In genomic region chr17:62580947-62581346, GRCh38 we compare ENCODE assay signal across 27 cellular contexts. TPM values are rescaled to one million over a fixed set of nuclear protein-coding genes. Genes with fewer than 3 reads are reported as not detected.
DNase-seq lines count a peak whose midpoint lies in the region; ATAC-seq, FAIRE-seq and TF ChIP-seq lines count a peak whose summit lies in the region.
"Had no signal": no experiment of that assay in that cellular context is flagged by ENCODE, and none has a peak within 500 bp of the region (broad histone marks: within the 10 kb centered on the region; RNA-seq: fewer than 3 reads in every experiment).

No MANE protein-coding gene starts in this region.

- H3K79me2 ChIP-seq in H1 (ENCODE audit: control insufficient read depth in 1 of 2, insufficient read depth in 2 of 2, low read length in 2 of 2): no peaks in the 10 kb centered on the region

- H2BK20ac ChIP-seq in H1 (ENCODE audit: low read length): no peak overlapping the region

- no peak overlapping the region for H2BK15ac ChIP-seq in H1 (ENCODE audit: low read length)

- H3K27me3 ChIP-seq in H1 (replicated peaks in 1 of 4; ENCODE audit: control insufficient read depth in 3 of 4, extremely low read depth in 1 of 4, insufficient read depth in 3 of 4, low read length in 3 of 4) (no peaks in the 10 kb centered on the region), A673 (replicated peaks; ENCODE audit: insufficient read depth, low read depth, low read length, poor library complexity) (no peaks in the 10 kb centered on the region)
- H3K27me3 ChIP-seq: BE2C, BLaER1 had no signal

- H3K27ac Mint-ChIP-seq in WTC11: no peak overlapping the region
- H3K27ac Mint-ChIP-seq in activated naive CD4-positive, alpha-beta T cell treated with anti-CD3 and anti-CD28 coated beads for 36 hours: no peak overlapping the region
- H3K27ac Mint-ChIP-seq: CD14-positive monocyte had no signal

- H3K18ac ChIP-seq in H1 (ENCODE audit: extremely low read depth, low read length): no peak overlapping the region

- no peaks in the 10 kb centered on the region; the same call in 1 of the 2 replicates for H3K23me2 ChIP-seq in H1 (ENCODE audit: low read depth, low read length)

- peaks cover 38% of the 10 kb centered on the region for H3K36me3 Mint-ChIP-seq in WTC11
- peaks cover 13% of the 10 kb centered on the region for H3K36me3 Mint-ChIP-seq in activated naive CD4-positive, alpha-beta T cell treated with anti-CD3 and anti-CD28 coated beads for 36 hours (ENCODE audit: low read depth)

- H3K9me3 ChIP-seq in HEK293 (ENCODE audit: control insufficient read depth, insufficient read depth, low read depth, low read length) (no peaks in the 10 kb centered on the region), H1 (ENCODE audit: insufficient read depth in 2 of 2, low read depth in 1 of 2, low read length in 1 of 2) (no peaks in the 10 kb centered on the region), A673 (ENCODE audit: low read depth, low read length, poor library complexity, severe bottlenecking) (no peaks in the 10 kb centered on the region)
- H3K9me3 ChIP-seq: A549, BE2C, BLaER1 had no signal

- H4K5ac ChIP-seq in H1 (ENCODE audit: insufficient read length, low read depth, low read length): no peak overlapping the region

- H3K14ac ChIP-seq in H1 (ENCODE audit: insufficient read length): no peak overlapping the region

- intact Hi-C loops in activated naive CD4-positive, alpha-beta T cell treated with anti-CD3 and anti-CD28 coated beads for 36 hours (cut with micrococcal nuclease): no loop called here
- intact Hi-C loops in A673 (cut with micrococcal nuclease; ENCODE audit: unreplicated experiment): no loop called here

- no peak for TF ChIP-seq EP300 in H1 (IDR thresholded peaks at IDR 0.05; ENCODE audit: borderline replicate concordance in 1 of 2, low read depth in 2 of 2, low read length in 2 of 2)

- H3K36me3 ChIP-seq in HEK293 (ENCODE audit: control insufficient read depth in 2 of 2, insufficient read depth in 1 of 2, low read length in 2 of 2): peaks cover 60 to 70% of the 10 kb centered on the region in 2 experiments
- peaks cover 0 to 42% (median 4%) of the 10 kb centered on the region in 4 experiments; a peak in 5 of 8 replicates for H3K36me3 ChIP-seq in H1 (ENCODE audit: control insufficient read depth in 2 of 4, insufficient read depth in 4 of 4, low read length in 3 of 4)
- H3K36me3 ChIP-seq in A673 (ENCODE audit: insufficient read depth, low read length, poor library complexity, severe bottlenecking): peaks cover 13% of the 10 kb centered on the region

- CTCF ChIA-PET in HEK293 (lab: Yijun Ruan, JAX): no interaction called here
- CTCF ChIA-PET in WTC11 (lab: Charles Lee): no interaction called here
- CTCF ChIA-PET in H1 (lab: Charles Lee; ENCODE audit: partially characterized antibody): interaction anchor here (1.1 kb wide), 1 partner anchor 17 kb away, joined by 3 read pairs; no protein-coding TSS in a partner anchor
- CTCF ChIA-PET in activated naive CD4-positive, alpha-beta T cell treated with anti-CD3 and anti-CD28 coated beads for 36 hours (lab: Charles Lee): no interaction called here
- CTCF ChIA-PET in A673 (lab: Charles Lee): no interaction called here

- H4K20me1 ChIP-seq in H1 (replicated peaks in 1 of 2; ENCODE audit: control insufficient read depth in 1 of 2, insufficient read depth in 2 of 2, low read length in 2 of 2): peaks cover 0 to 1% of the 10 kb centered on the region in 2 experiments
- H4K20me1 ChIP-seq: BLaER1 had no signal

- no peak for TF ChIP-seq POLR2A in H1 (IDR thresholded peaks at IDR 0.05; ENCODE audit: control extremely low read depth in 1 of 2, low read depth in 2 of 2, low read length in 2 of 2)

- H2BK120ac ChIP-seq in H1 (replicated peaks; ENCODE audit: low read depth, low read length): no peak overlapping the region

- TF ChIP-seq CTCF in HEK293 (tag by site-specific recombination; IDR thresholded peaks at IDR 0.05): no peak
- TF ChIP-seq CTCF in WTC11 (IDR thresholded peaks at IDR 0.05): no peak
- TF ChIP-seq CTCF in H1 (IDR thresholded peaks at IDR 0.05; ENCODE audit: control extremely low read depth in 1 of 3, insufficient read depth in 1 of 3, low read depth in 1 of 3, low read length in 3 of 3): no peak
- no peak for TF ChIP-seq CTCF in A673 (conservative IDR thresholded peaks at IDR 0.05; ENCODE audit: low read depth, low read length)

- no peaks in the 10 kb centered on the region for H3K4me1 ChIP-seq in HEK293 (ENCODE audit: control insufficient read depth, insufficient read depth, low read length)
- no peaks in the 10 kb centered on the region for H3K4me1 ChIP-seq in H1 (replicated peaks in 1 of 4; ENCODE audit: control insufficient read depth in 3 of 4, insufficient read depth in 4 of 4, low read length in 3 of 4)
- H3K4me1 ChIP-seq in A673 (ENCODE audit: insufficient read depth, low read length, poor library complexity, severe bottlenecking): no peaks in the 10 kb centered on the region
- H3K4me1 ChIP-seq: A549 had no signal

- H3K4me3 ChIP-seq in HEK293 (ENCODE audit: low read depth, low read length): no peak overlapping the region
- no peak overlapping the region for H3K4me3 ChIP-seq in H1 (ENCODE audit: extremely low read depth in 1 of 4, insufficient read depth in 2 of 4, low read depth in 3 of 4, low read length in 4 of 4)
- H3K4me3 ChIP-seq in A673 (ENCODE audit: low read depth, low read length, poor library complexity, severe bottlenecking): no peak overlapping the region
- H3K4me3 ChIP-seq: A549, BLaER1, GM12878 had no signal

- H3K56ac ChIP-seq in H1 (replicated peaks; ENCODE audit: insufficient read length, low read depth, low read length): no peak overlapping the region

- no peak for TF ChIP-seq RAD21 in H1 (IDR thresholded peaks at IDR 0.05 in 1 of 2, conservative IDR thresholded peaks at IDR 0.05 in 1 of 2; ENCODE audit: low read depth in 2 of 2, low read length in 2 of 2)

- FAIRE-seq in H1 (lab: Jason Lieb, UNC): no peak
- FAIRE-seq: GM12878, GM12892, GM18507 had no signal

- no peaks in the 10 kb centered on the region for H3K79me1 ChIP-seq in H1 (ENCODE audit: low read depth, low read length)

- ATAC-seq in WTC11: no peak
- ATAC-seq: A549, GM12878 had no signal

- no peak overlapping the region for H2BK5ac ChIP-seq in H1 (ENCODE audit: low read depth, low read length)

- H3K23ac ChIP-seq in H1 (ENCODE audit: insufficient read length): no peak overlapping the region

- H3K4me3 Mint-ChIP-seq in WTC11: no peak overlapping the region
- no peak overlapping the region for H3K4me3 Mint-ChIP-seq in activated naive CD4-positive, alpha-beta T cell treated with anti-CD3 and anti-CD28 coated beads for 36 hours
- H3K4me3 Mint-ChIP-seq: CD14-positive monocyte; CD4-positive, alpha-beta memory T cell; CD4-positive, CD25-positive, alpha-beta regulatory T cell; CD8-positive, alpha-beta memory T cell had no signal

- H3K4me1 Mint-ChIP-seq in WTC11: peaks cover 3% of the 10 kb centered on the region; the same call in 1 of the 2 replicates
- H3K4me1 Mint-ChIP-seq in activated naive CD4-positive, alpha-beta T cell treated with anti-CD3 and anti-CD28 coated beads for 36 hours (ENCODE audit: low read depth): peaks cover 9% of the 10 kb centered on the region
- H3K4me1 Mint-ChIP-seq: CD14-positive monocyte; CD8-positive, alpha-beta memory T cell had no signal

- POLR2A ChIA-PET in HEK293 (lab: Yijun Ruan, JAX): no interaction called here
- POLR2A ChIA-PET in WTC11 (lab: Charles Lee): no interaction called here
- POLR2A ChIA-PET in H1 (lab: Charles Lee; ENCODE audit: partially characterized antibody): interaction anchor here (0.8 to 1.5 kb wide), 2 partner anchors 9 to 37 kb away, joined by 3 read pairs; no protein-coding TSS in a partner anchor
- POLR2A ChIA-PET in A673 (lab: Charles Lee; ENCODE audit: low non-redundant PET): no interaction called here

- H2AK5ac ChIP-seq in H1 (ENCODE audit: low read depth, low read length): no peak overlapping the region

- H3K4me2 ChIP-seq in H1 (ENCODE audit: insufficient read depth in 1 of 2, low read depth in 2 of 2, low read length in 2 of 2): no peak overlapping the region
- H3K4me2 ChIP-seq: A549, BLaER1 had no signal

- no peak overlapping the region for H4K8ac ChIP-seq in H1 (ENCODE audit: extremely low read depth, insufficient read depth, low read length)

- DNase-seq in WTC11 (ENCODE audit: low spot score): no peak
- no peak for DNase-seq in H1 (ENCODE audit: low read depth in 1 of 2, low spot score in 2 of 2)
- no peak for DNase-seq in A172 (ENCODE audit: low spot score)
- DNase-seq in activated naive CD4-positive, alpha-beta T cell treated with anti-CD3 and anti-CD28 coated beads for 36 hours: no peak
- no peak for DNase-seq in A673 (ENCODE audit: low spot score)
- DNase-seq: 8988T; ACHN; BE2C; C1 segment of cervical spinal cord; CD4-positive, alpha-beta memory T cell; CD4-positive, CD25-positive, alpha-beta regulatory T cell; CD8-positive, alpha-beta memory T cell; COR-L47; DMS 273 treated with DMSO at 0.1 percent for 48 hours; DMS153; DMS53; DMS79; DND-41; EL; GDM1 had no signal

- H3K27ac ChIP-seq in HEK293 (ENCODE audit: extremely low read depth, low read depth, low read length): no peak overlapping the region
- H3K27ac ChIP-seq in H1 (ENCODE audit: low read depth, low read length): no peak overlapping the region
- no peak overlapping the region for H3K27ac ChIP-seq in A673 (ENCODE audit: low read depth, low read length, poor library complexity, severe bottlenecking)
- H3K27ac ChIP-seq: A549, BLaER1 had no signal

- H2AFZ ChIP-seq in H1 (ENCODE audit: low read length): no peak overlapping the region

- no peak overlapping the region for H3K4ac ChIP-seq in H1 (replicated peaks; ENCODE audit: insufficient read length, low read depth, low read length)

- no peak overlapping the region for H2BK12ac ChIP-seq in H1 (ENCODE audit: low read depth, low read length)

- no peak overlapping the region for H3K9ac ChIP-seq in H1 (replicated peaks in 1 of 4; ENCODE audit: extremely low read depth in 1 of 4, low read depth in 3 of 4, low read length in 3 of 4)
- H3K9ac ChIP-seq: BLaER1 had no signal

- H4K91ac ChIP-seq in H1 (replicated peaks; ENCODE audit: insufficient read length, low read length): no peak overlapping the region

- no TSS peak for BruUV-seq in A673 (replicated peaks; lab: Mats Ljungman, UMichigan)

- no peaks in the 10 kb centered on the region for H3K27me3 Mint-ChIP-seq in WTC11 (ENCODE audit: low read depth)
- no peaks in the 10 kb centered on the region for H3K27me3 Mint-ChIP-seq in activated naive CD4-positive, alpha-beta T cell treated with anti-CD3 and anti-CD28 coated beads for 36 hours (ENCODE audit: low read depth)
- H3K27me3 Mint-ChIP-seq: CD4-positive, alpha-beta memory T cell; CD4-positive, CD25-positive, alpha-beta regulatory T cell; CD8-positive, alpha-beta memory T cell had no signal

- 86% methylated on average over 2 of the region's 2 CpGs; no CpG with 5 or more reads in 1 of the 2 experiments for whole genome bisulfite sequencing in H1 (ENCODE audit: extremely low coverage in 1 of 2, insufficient coverage in 1 of 2, insufficient read length in 1 of 2, insufficient replicate concordance in 2 of 2, low coverage in 1 of 2, low lambda C conversion rate in 2 of 2, missing lambda C conversion rate in 1 of 2), 2 experiments

- H3K9me3 Mint-ChIP-seq in WTC11: no peaks in the 10 kb centered on the region
- H3K9me3 Mint-ChIP-seq in activated naive CD4-positive, alpha-beta T cell treated with anti-CD3 and anti-CD28 coated beads for 36 hours: no peaks in the 10 kb centered on the region
- H3K9me3 Mint-ChIP-seq: CD14-positive monocyte; CD4-positive, CD25-positive, alpha-beta regulatory T cell; CD8-positive, alpha-beta memory T cell had no signal

RNA-seq across cellular contexts. Expression of gene MRC2, which starts 46.5 kb away (rescaled TPM):
- 30.3 to 35.3 TPM (median 32.5 TPM) in 3 replicates for total RNA-seq in WTC11 (2021)
- total RNA-seq in H1 (2021; fragmentation: NEBNext Ultra II Directional; extraction: Animal tissue kit (Norgen Biotek cat#: 25700)): 23.0 and 24.2 TPM in 2 replicates
- 7.0 and 17.2 TPM in 2 replicates for polyA plus RNA-seq in H1 (2011; rRNA removed)
- polyA plus RNA-seq in H1 (2011; cell fraction: cytosol; rRNA removed): 10.9 TPM
- polyA plus RNA-seq in H1 (2011; cell fraction: nucleus; rRNA removed): 82.7 TPM
- 12.5 to 19.6 TPM (median 17.8 TPM) in 4 replicates for polyA plus RNA-seq in H1 (2012, experiment 1 of 2)
- polyA plus RNA-seq in H1 (2012, experiment 2 of 2): 14.4 TPM
- 25.8 TPM for polyA plus RNA-seq in H1 (2013, experiment 1 of 2)
- polyA plus RNA-seq in H1 (2013, experiment 2 of 2): 22.6 TPM
- polyA minus RNA-seq in H1 (2011; rRNA and poly(A)+ RNA removed): 10.5 and 11.7 TPM in 2 replicates
- 17.7 TPM for polyA minus RNA-seq in H1 (2011; cell fraction: cytosol; rRNA and poly(A)+ RNA removed)
- polyA minus RNA-seq in H1 (2011; cell fraction: nucleus; rRNA and poly(A)+ RNA removed): 26.9 TPM
- total RNA-seq in A172 (2014; rRNA removed; shearing (Covaris generic)): 122 and 123 TPM in 2 replicates
- 1 to 10 TPM; 4.1 to 5.5 TPM for total RNA-seq in activated naive CD4-positive, alpha-beta T cell treated with anti-CD3 and anti-CD28 coated beads for 36 hours
- total RNA-seq in A673 (2021): 34.3 and 57.1 TPM in 2 replicates
- polyA plus RNA-seq: CD14-positive monocyte had no signal

Comparison
In these comparisons a context has a peak if more than half of its experiments do, and no peak if none do; other contexts are left out.
1. Of the 8 proteins assayed by ChIP-seq in both HEK293 and WTC11: peak only in HEK293: none; only in WTC11: none; in both: ZNF121; in neither: 7.